ENCODE assay signal across 20 cellular contexts in genomic region chr17:31111183-31111582, GRCh38. TPM values are rescaled to one million over a fixed set of nuclear protein-coding genes. Genes with fewer than 3 reads are reported as not detected.
DNase-seq lines count a peak whose midpoint lies in the region; ATAC-seq, FAIRE-seq and TF ChIP-seq lines count a peak whose summit lies in the region.
"Had no signal": no experiment of that assay in that cellular context is flagged by ENCODE, and none has a peak within 500 bp of the region (broad histone marks: within the 10 kb centered on the region; RNA-seq: fewer than 3 reads in every experiment).

No MANE protein-coding gene starts in this region.

- H3K27ac ChIP-seq in A549: no peak overlapping the region
- H3K27ac ChIP-seq in HEK293 (ENCODE audit: extremely low read depth, low read depth, low read length): no peak overlapping the region
- 0 out of 2 replicates have a peak overlapping the region, but pooled peaks have one; percentile 7 for H3K27ac ChIP-seq in SK-N-MC
- no peak overlapping the region for H3K27ac ChIP-seq in suprapubic skin
- H3K27ac ChIP-seq in mesenchymal stem cell (ENCODE audit: low read length, poor library complexity, severe bottlenecking): no peak overlapping the region
- H3K27ac ChIP-seq: BLaER1 treated with 17β-estradiol and CSF1 and Interleukin-3, amounts not matched to agents 10 nM and 100 nM; Peyer's patch had no signal

- H3K9ac ChIP-seq in SK-N-MC (ENCODE audit: insufficient read length) (no peak overlapping the region), mesenchymal stem cell (ENCODE audit: low read length) (no peak overlapping the region)
- H3K9ac ChIP-seq: BLaER1 treated with 17β-estradiol and CSF1 and Interleukin-3, amounts not matched to agents 10 nM and 100 nM had no signal

- no peak overlapping the region for H4K91ac ChIP-seq in mesenchymal stem cell (ENCODE audit: low read length)

- no peak overlapping the region for H2BK120ac ChIP-seq in mesenchymal stem cell (ENCODE audit: low read depth, low read length)

- H2AK5ac ChIP-seq in mesenchymal stem cell (ENCODE audit: low read length, severe bottlenecking): no peak overlapping the region

- H3K4me2 ChIP-seq in A549 (no peak overlapping the region), mesenchymal stem cell (ENCODE audit: low read length, poor library complexity, severe bottlenecking) (no peak overlapping the region)

- H3K4me3 ChIP-seq in A549 (no peak overlapping the region), HEK293 (ENCODE audit: low read depth, low read length) (no peak overlapping the region), SK-N-MC (no peak overlapping the region), suprapubic skin (no peak overlapping the region), mesenchymal stem cell (ENCODE audit: insufficient read depth in 1 of 2, low read depth in 1 of 2, low read length in 2 of 2) (no peak overlapping the region)
- H3K4me3 ChIP-seq: BLaER1 treated with 17β-estradiol and CSF1 and Interleukin-3, amounts not matched to agents 10 nM and 100 nM; Peyer's patch had no signal

- no peak overlapping the region for H2AFZ ChIP-seq in mesenchymal stem cell (ENCODE audit: low read depth, low read length)

- CTCF ChIA-PET in A549 (lab: Yijun Ruan, JAX): interaction anchor here (1.0 kb wide), 1 partner anchor 105 kb away, joined by 3 read pairs; no protein-coding TSS in a partner anchor
- CTCF ChIA-PET in HEK293 (lab: Yijun Ruan, JAX): interaction anchor here (2.2 kb wide), 1 partner anchor 14 kb away, joined by 7 read pairs; no protein-coding TSS in a partner anchor

- peaks cover 3% of the 10 kb centered on the region for H3K36me3 Mint-ChIP-seq in neural crest cell (ENCODE audit: low read depth)
- H3K36me3 Mint-ChIP-seq: CD8-positive, alpha-beta memory T cell had no signal

- H3K9me3 ChIP-seq in A549 (no peaks in the 10 kb centered on the region), HEK293 (ENCODE audit: control insufficient read depth, insufficient read depth, low read depth, low read length) (no peaks in the 10 kb centered on the region), SK-N-MC (ENCODE audit: low read depth, low read length) (no peaks in the 10 kb centered on the region; the same call in 1 of the 2 replicates), suprapubic skin (no peaks in the 10 kb centered on the region), mesenchymal stem cell (ENCODE audit: control insufficient read depth, low read length) (no peaks in the 10 kb centered on the region)
- H3K9me3 ChIP-seq: BLaER1 treated with 17β-estradiol and CSF1 and Interleukin-3, amounts not matched to agents 10 nM and 100 nM; Peyer's patch had no signal

- 1% methylated on average over 2 of the region's 2 CpGs for WGBS in A549 (ENCODE audit: missing lambda C conversion rate)
- 38% methylated on average over 2 of the region's 2 CpGs for WGBS in suprapubic skin
- WGBS in mesenchymal stem cell: no CpG with 5 or more reads among the region's 2 CpGs

- peak overlapping the region; percentile 22 for H3K27ac Mint-ChIP-seq in neural crest cell (ENCODE audit: unreplicated experiment)
- H3K27ac Mint-ChIP-seq: CD8-positive, alpha-beta memory T cell had no signal

- no peaks in the 10 kb centered on the region for H3K27me3 ChIP-seq in suprapubic skin
- H3K27me3 ChIP-seq in mesenchymal stem cell (ENCODE audit: control insufficient read depth in 1 of 2, insufficient read depth in 1 of 2, low read length in 2 of 2): no peaks in the 10 kb centered on the region
- H3K27me3 ChIP-seq: BLaER1 treated with 17β-estradiol and CSF1 and Interleukin-3, amounts not matched to agents 10 nM and 100 nM; Peyer's patch had no signal

- no peak for TF ChIP-seq EP300 in A549 (IDR thresholded peaks at IDR 0.05)
- TF ChIP-seq EP300 in suprapubic skin (IDR thresholded peaks at IDR 0.05): no peak

- H2BK12ac ChIP-seq in mesenchymal stem cell (ENCODE audit: low read length in 2 of 2): no peak overlapping the region

- no peak overlapping the region for H3K18ac ChIP-seq in mesenchymal stem cell (ENCODE audit: low read depth in 1 of 2, low read length in 2 of 2)

- no peak for TF ChIP-seq CTCF in A549 (IDR thresholded peaks at IDR 0.05)
- no peak for TF ChIP-seq CTCF in HEK293 (tag by site-specific recombination; IDR thresholded peaks at IDR 0.05)
- TF ChIP-seq CTCF in neural crest cell (conservative IDR thresholded peaks at IDR 0.05): no peak
- TF ChIP-seq CTCF in suprapubic skin (IDR thresholded peaks at IDR 0.05): no peak

- H3K4ac ChIP-seq in mesenchymal stem cell (ENCODE audit: low read depth in 1 of 2, low read length in 2 of 2): no peak overlapping the region

- H3K36me3 ChIP-seq in HEK293 (ENCODE audit: control insufficient read depth in 2 of 2, insufficient read depth in 1 of 2, low read length in 2 of 2): no peaks in the 10 kb centered on the region; a peak in 2 of 3 replicates
- no peaks in the 10 kb centered on the region; the same call in 1 of the 2 replicates for H3K36me3 ChIP-seq in SK-N-MC (ENCODE audit: insufficient read depth, low read length)
- H3K36me3 ChIP-seq in suprapubic skin: no peaks in the 10 kb centered on the region
- no peaks in the 10 kb centered on the region for H3K36me3 ChIP-seq in mesenchymal stem cell (ENCODE audit: control insufficient read depth in 1 of 2, insufficient read depth in 2 of 2, low read depth in 1 of 2, low read length in 2 of 2)
- H3K36me3 ChIP-seq: Peyer's patch had no signal

- no peak overlapping the region for H3K4me3 Mint-ChIP-seq in neural crest cell
- H3K4me3 Mint-ChIP-seq: CD8-positive, alpha-beta memory T cell had no signal

- no peak overlapping the region for H3K14ac ChIP-seq in mesenchymal stem cell (ENCODE audit: low read length in 2 of 2)

- H3K23ac ChIP-seq in mesenchymal stem cell (ENCODE audit: low read length in 2 of 2): no peak overlapping the region

- FAIRE-seq in A549 (lab: Jason Lieb, UNC): peak; percentile 77
- FAIRE-seq: H1, HepG2 had no signal

- no peak for TF ChIP-seq RAD21 in A549 (conservative IDR thresholded peaks at IDR 0.05 in 1 of 2, IDR thresholded peaks at IDR 0.05 in 1 of 2)

- peaks cover 50% of the 10 kb centered on the region for H3K4me1 Mint-ChIP-seq in neural crest cell
- H3K4me1 Mint-ChIP-seq: CD8-positive, alpha-beta memory T cell had no signal

- no peaks in the 10 kb centered on the region for H3K27me3 Mint-ChIP-seq in neural crest cell (ENCODE audit: low read depth)
- H3K27me3 Mint-ChIP-seq: CD8-positive, alpha-beta memory T cell had no signal

- H2BK5ac ChIP-seq in mesenchymal stem cell (ENCODE audit: low read depth, low read length, poor library complexity, severe bottlenecking): no peak overlapping the region

- ATAC-seq in A549: no peak
- no peak for ATAC-seq in GM21717 (IDR thresholded peaks at IDR 0.05; ENCODE audit: unreplicated experiment)
- ATAC-seq: HepG2, Right ventricle myocardium inferior had no signal

- no peak overlapping the region for H2BK15ac ChIP-seq in mesenchymal stem cell (ENCODE audit: low read depth, poor library complexity, severe bottlenecking)

- H3K4me1 ChIP-seq in A549 (peaks cover 6% of the 10 kb centered on the region; the same call in 2 of the 3 replicates), HEK293 (ENCODE audit: control insufficient read depth, insufficient read depth, low read length) (peaks cover 33% of the 10 kb centered on the region), suprapubic skin (no peaks in the 10 kb centered on the region), mesenchymal stem cell (ENCODE audit: control insufficient read depth, insufficient read depth, low read depth, low read length) (peaks cover 5% of the 10 kb centered on the region)
- H3K4me1 ChIP-seq: Peyer's patch had no signal

- TF ChIP-seq POLR2A in A549 (IDR thresholded peaks at IDR 0.05; ENCODE audit: low read length) (no peak), suprapubic skin (IDR thresholded peaks at IDR 0.05) (no peak)

- POLR2A ChIA-PET in A549 (lab: Yijun Ruan, JAX): no interaction called here
- POLR2A ChIA-PET in HEK293 (lab: Yijun Ruan, JAX): no interaction called here

- DNase-seq in A549 (ENCODE audit: low read depth in 1 of 2, low spot score in 1 of 2): no peak
- DNase-seq in SK-N-MC (ENCODE audit: low read depth, low spot score): no peak
- DNase-seq in neural crest cell (ENCODE audit: low read depth, low spot score): no peak
- DNase-seq in suprapubic skin (ENCODE audit: low spot score in 2 of 2): no peak
- no peak for DNase-seq in mesenchymal stem cell
- DNase-seq: CD8-positive, alpha-beta memory T cell; GF-D8; KBM-7; NCI-H1436 treated with DMSO at 0.1 percent for 48 hours; NCI-H2029; NCI-H446 treated with DMSO at 0.1 percent for 48 hours; NCI-H69; Peyer's patch; SW 1271 had no signal

- peaks cover 2% of the 10 kb centered on the region for H3K9me3 Mint-ChIP-seq in neural crest cell
- H3K9me3 Mint-ChIP-seq: CD8-positive, alpha-beta memory T cell had no signal

- peaks cover 4% of the 10 kb centered on the region for H3K79me1 ChIP-seq in mesenchymal stem cell (replicated peaks; ENCODE audit: low read length, poor library complexity, severe bottlenecking)

- H4K8ac ChIP-seq in mesenchymal stem cell (ENCODE audit: low read length): no peak overlapping the region

TF ChIP-seq in A549, 52 proteins besides CTCF, POLR2A, EP300 and RAD21 (continues in another document):
- no peak for TF ChIP-seq NR3C1 (IDR thresholded peaks at IDR 0.05)
- TF ChIP-seq, protein P1, sequence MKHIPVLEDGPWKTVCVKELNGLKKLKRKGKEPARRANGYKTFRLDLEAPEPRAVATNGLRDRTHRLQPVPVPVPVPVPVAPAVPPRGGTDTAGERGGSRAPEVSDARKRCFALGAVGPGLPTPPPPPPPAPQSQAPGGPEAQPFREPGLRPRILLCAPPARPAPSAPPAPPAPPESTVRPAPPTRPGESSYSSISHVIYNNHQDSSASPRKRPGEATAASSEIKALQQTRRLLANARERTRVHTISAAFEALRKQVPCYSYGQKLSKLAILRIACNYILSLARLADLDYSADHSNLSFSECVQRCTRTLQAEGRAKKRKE (CRISPR knock-in tag; IDR thresholded peaks at IDR 0.05; ENCODE audit: low read depth): no peak

TF ChIP-seq in HEK293, 187 proteins besides CTCF, POLR2A, EP300 and RAD21 (continues in another document):
- TF ChIP-seq ZNF426 (tag by site-specific recombination; IDR thresholded peaks at IDR 0.05): no peak
- no peak for TF ChIP-seq ZNF48 (tag by site-specific recombination; IDR thresholded peaks at IDR 0.05)
- TF ChIP-seq ZNF19 (tag by site-specific recombination; IDR thresholded peaks at IDR 0.05; ENCODE audit: low read depth): no peak
- no peak for TF ChIP-seq RBAK (tag by site-specific recombination; IDR thresholded peaks at IDR 0.05)
- TF ChIP-seq ZSCAN16 (tag by site-specific recombination; IDR thresholded peaks at IDR 0.05): 0 out of 2 replicates have a peak, but pooled peaks have one; percentile 60

RNA-seq across cellular contexts. Expression of gene NF1, which starts 16.4 kb away (rescaled TPM):
- 73.2 and 82.5 TPM in 2 replicates for polyA plus RNA-seq in A549 (2011; rRNA removed)
- polyA plus RNA-seq in A549 (2012; cell fraction: cytosol; rRNA removed): 16.5 and 17.0 TPM in 2 replicates
- polyA plus RNA-seq in A549 (2012; cell fraction: nucleus; rRNA removed): 16.4 and 20.9 TPM in 2 replicates
- polyA plus RNA-seq in A549 (2017; fragmentation: RNase III; extraction: RNeasy Plus Mini Kit Qiagen cat#74134 plus additional on column Dnase treatment): 15.9 to 17.6 TPM (median 16.6 TPM) in 3 replicates
- polyA minus RNA-seq in A549 (2011; rRNA and poly(A)+ RNA removed): 144 and 186 TPM in 2 replicates
- total RNA-seq in neural crest cell: 60.6 and 62.9 TPM in 2 replicates
- total RNA-seq in suprapubic skin: 100 to 1,000 TPM in 1 of 4 donors, 10 to 100 TPM in 3; 32.3 to 113 (median 45.4) TPM
- 22.2 TPM for polyA plus RNA-seq in mesenchymal stem cell (2013, experiment 1 of 2)
- polyA plus RNA-seq in mesenchymal stem cell (2013, experiment 2 of 2): 20.6 TPM
